40 cellular contexts compared by ENCODE assay signal in the genomic region with DNA sequence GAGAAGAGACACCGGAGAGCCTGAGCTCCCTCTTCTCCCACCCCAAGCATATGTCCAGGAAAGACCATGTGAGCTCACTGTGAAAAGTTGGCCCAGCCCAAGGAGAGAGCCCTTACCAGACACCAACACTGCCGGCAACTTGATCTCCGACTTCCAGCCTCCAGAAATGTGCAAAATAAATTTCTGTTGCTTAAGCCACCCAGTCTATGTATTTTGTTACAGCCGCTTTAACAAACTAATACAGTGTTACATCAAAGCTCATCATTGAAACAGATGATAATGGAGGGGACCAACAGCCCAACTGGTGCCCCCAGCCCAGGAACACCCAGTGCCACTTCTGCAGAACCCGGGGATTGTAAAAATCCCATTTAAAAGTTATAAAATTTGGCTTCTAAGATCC. TPM values are rescaled to one million over a fixed set of nuclear protein-coding genes. Genes with fewer than 3 reads are reported as not detected.
"Had no signal": no experiment of that assay in that cellular context is flagged by ENCODE, and none has a peak within 500 bp of the region (broad histone marks: within the 10 kb centered on the region; RNA-seq: fewer than 3 reads in every experiment).

No MANE protein-coding gene starts in this region.

- H3K9me3 Mint-ChIP-seq: activated B cell treated with CpG ODN at 0.5 μM for 24 hours; activated CD4-positive, alpha-beta T cell treated with anti-CD3 and anti-CD28 coated beads, Interleukin-2, amount 10 ng/mL, durations not matched to agents 24 days and 14 days; activated CD8-positive, alpha-beta T cell treated with anti-CD3 and anti-CD28 coated beads for 36 hours; activated naive CD4-positive, alpha-beta T cell treated with anti-CD3 and anti-CD28 coated beads for 36 hours; activated naive CD4-positive, alpha-beta T cell treated with anti-CD3 and anti-CD28 coated beads, Interleukin-2, amount 50 U/mL, for 72 hours; activated naive CD8-positive, alpha-beta T cell treated with anti-CD3 and anti-CD28 coated beads for 36 hours; activated T-cell treated with anti-CD3 and anti-CD28 coated beads, Interleukin-2, amount 50 U/mL, for 4 hours; activated T-cell treated with anti-CD3 and anti-CD28 coated beads, Interleukin-2, amount 50 U/mL, for 72 hours; activated T-helper 1 cell treated with anti-CD3 and anti-CD28 coated beads, Interleukin-12 subunit alpha, Interleukin-12 subunit beta, Interleukin-2, Interleukin-4 antibody, amounts not matched to agents 30 ng/mL and 10 ng/mL and 1 ng/mL, durations not matched to agents 14 hours and 24 hours and 36 hours; activated T-helper 17 cell treated with anti-CD3 and anti-CD28 coated beads, Interleukin-2, amount 50 U/mL, for 72 hours; central memory CD8-positive, alpha-beta T cell; T-helper 1 cell treated with Interleukin-12 subunit alpha and Interleukin-12 subunit beta and Interleukin-4 antibody, amounts not matched to agents 30 μg/mL and 1 μg/mL, for 36 hours; T-helper 2 cell treated with Interferon-gamma antibody and Interleukin-4, amounts not matched to agents 5 μg/mL and 100 μg/mL, for 36 hours had no signal

- H3K4me1 Mint-ChIP-seq: activated B cell treated with CpG ODN at 0.5 μM for 24 hours had no signal

- H3K4me3 Mint-ChIP-seq: activated B cell treated with CpG ODN at 0.5 μM for 24 hours; activated CD4-positive, alpha-beta T cell treated with anti-CD3 and anti-CD28 coated beads, Interleukin-2, amount 10 ng/mL, durations not matched to agents 24 days and 14 days; activated CD8-positive, alpha-beta T cell treated with anti-CD3 and anti-CD28 coated beads for 36 hours; activated naive CD4-positive, alpha-beta T cell treated with anti-CD3 and anti-CD28 coated beads for 36 hours; activated naive CD8-positive, alpha-beta T cell treated with anti-CD3 and anti-CD28 coated beads for 36 hours; activated T-cell treated with anti-CD3 and anti-CD28 coated beads, Interleukin-2, amount 50 U/mL, for 4 hours; activated T-cell treated with anti-CD3 and anti-CD28 coated beads, Interleukin-2, amount 50 U/mL, for 72 hours; activated T-helper 1 cell treated with anti-CD3 and anti-CD28 coated beads, Interleukin-12 subunit alpha, Interleukin-12 subunit beta, Interleukin-2, Interleukin-4 antibody, amounts not matched to agents 30 ng/mL and 10 ng/mL and 1 ng/mL, durations not matched to agents 14 hours and 24 hours and 36 hours; central memory CD8-positive, alpha-beta T cell; T-helper 1 cell treated with Interleukin-12 subunit alpha and Interleukin-12 subunit beta and Interleukin-4 antibody, amounts not matched to agents 30 μg/mL and 1 μg/mL, for 36 hours; T-helper 2 cell treated with Interferon-gamma antibody and Interleukin-4, amounts not matched to agents 5 μg/mL and 100 μg/mL, for 36 hours had no signal

- H3K4me3 ChIP-seq: adrenal gland, body of pancreas, cardiac muscle cell had no signal

- ATAC-seq: activated CD8-positive, alpha-beta T cell treated with anti-CD3 and anti-CD28 coated beads for 36 hours; activated naive CD4-positive, alpha-beta T cell treated with anti-CD3 and anti-CD28 coated beads, Interleukin-2, amount 50 U/mL, for 72 hours; activated T-cell treated with anti-CD3 and anti-CD28 coated beads, Interleukin-2, amount 50 U/mL, for 4 hours; activated T-cell treated with anti-CD3 and anti-CD28 coated beads, Interleukin-2, amount 50 U/mL, for 72 hours; activated T-helper 17 cell treated with anti-CD3 and anti-CD28 coated beads, Interleukin-2, amount 50 U/mL, for 72 hours; body of pancreas had no signal

- H3K36me3 Mint-ChIP-seq: activated naive CD4-positive, alpha-beta T cell treated with anti-CD3 and anti-CD28 coated beads, Interleukin-2, amount 50 U/mL, for 72 hours; activated naive CD8-positive, alpha-beta T cell treated with anti-CD3 and anti-CD28 coated beads for 36 hours had no signal

- H3K27me3 ChIP-seq: adrenal gland, body of pancreas, brain microvascular endothelial cell, cardiac muscle cell had no signal

- DNase-seq: activated B cell treated with CpG ODN at 0.5 μM for 24 hours; activated CD4-positive, alpha-beta T cell treated with anti-CD3 and anti-CD28 coated beads for 4 hours; activated CD4-positive, alpha-beta T cell treated with anti-CD3 and anti-CD28 coated beads, Interleukin-2, amount 10 ng/mL, durations not matched to agents 24 days and 14 days; activated CD4-positive, alpha-beta T cell treated with anti-CD3 and anti-CD28 coated beads, Interleukin-2, amount 50 U/mL, for 1 hour; activated CD4-positive, alpha-beta T cell treated with anti-CD3 and anti-CD28 coated beads, Interleukin-2, amount 50 U/mL, for 4 hours; activated CD4-positive, CD25-positive, alpha-beta regulatory T cell treated with anti-CD3 and anti-CD28 coated beads, Interleukin-2, amount 50 U/mL, for 72 hours; activated CD8-positive, alpha-beta memory T cell treated with anti-CD3 and anti-CD28 coated beads, Interleukin-2, amount 50 U/mL, for 4 hours; activated CD8-positive, alpha-beta T cell treated with anti-CD3 and anti-CD28 coated beads for 36 hours; activated effector memory CD4-positive, alpha-beta T cell treated with anti-CD3 and anti-CD28 coated beads, Interleukin-2, amount 50 U/mL, for 16 hours; activated gamma-delta T cell treated with Interleukin-2 at 50 U/mL for 16 hours; activated naive CD4-positive, alpha-beta T cell; activated naive CD4-positive, alpha-beta T cell treated with anti-CD3 and anti-CD28 coated beads for 36 hours; activated naive CD4-positive, alpha-beta T cell treated with anti-CD3 and anti-CD28 coated beads, Interleukin-2, amount 50 U/mL, for 16 hours; activated naive CD8-positive, alpha-beta T cell treated with anti-CD3 and anti-CD28 coated beads for 36 hours; activated T-cell treated with anti-CD3 and anti-CD28 coated beads for 4 hours; activated T-cell treated with anti-CD3 and anti-CD28 coated beads, Interleukin-2, amount 50 U/mL, for 1 hour; activated T-cell treated with anti-CD3 and anti-CD28 coated beads, Interleukin-2, amount 50 U/mL, for 4 hours; activated T-cell treated with anti-CD3 and anti-CD28 coated beads, Interleukin-2, amount 50 U/mL, for 72 hours; adrenal gland; amniotic stem cell; aorta; body of pancreas; brain microvascular endothelial cell; caudate nucleus; cerebellar nuclear complex; SW 1271; T-helper 1 cell; T-helper 2 cell; T-helper 9 cell had no signal

- H3K27ac ChIP-seq: adrenal gland, body of pancreas, brain microvascular endothelial cell, cardiac muscle cell, VCaP had no signal

- H3K27ac Mint-ChIP-seq: activated B cell treated with CpG ODN at 0.5 μM for 24 hours; activated CD4-positive, alpha-beta T cell treated with anti-CD3 and anti-CD28 coated beads, Interleukin-2, amount 10 ng/mL, durations not matched to agents 24 days and 14 days; activated CD8-positive, alpha-beta T cell treated with anti-CD3 and anti-CD28 coated beads for 36 hours; activated naive CD4-positive, alpha-beta T cell treated with anti-CD3 and anti-CD28 coated beads for 36 hours; activated naive CD8-positive, alpha-beta T cell treated with anti-CD3 and anti-CD28 coated beads for 36 hours; activated T-cell treated with anti-CD3 and anti-CD28 coated beads, Interleukin-2, amount 50 U/mL, for 72 hours; activated T-helper 1 cell treated with anti-CD3 and anti-CD28 coated beads, Interleukin-12 subunit alpha, Interleukin-12 subunit beta, Interleukin-2, Interleukin-4 antibody, amounts not matched to agents 30 ng/mL and 10 ng/mL and 1 ng/mL, durations not matched to agents 14 hours and 24 hours and 36 hours; T-helper 1 cell treated with Interleukin-12 subunit alpha and Interleukin-12 subunit beta and Interleukin-4 antibody, amounts not matched to agents 30 μg/mL and 1 μg/mL, for 36 hours; T-helper 2 cell treated with Interferon-gamma antibody and Interleukin-4, amounts not matched to agents 5 μg/mL and 100 μg/mL, for 36 hours had no signal

RNA-seq across cellular contexts. Expression of a gene that starts 18.9 kb away (rescaled TPM):
- total RNA-seq: activated B cell treated with CpG ODN at 0.5 μM for 24 hours; activated CD4-positive, alpha-beta T cell treated with anti-CD3 and anti-CD28 coated beads, Interleukin-2, amount 10 ng/mL, durations not matched to agents 24 days and 14 days; activated CD8-positive, alpha-beta T cell treated with anti-CD3 and anti-CD28 coated beads for 36 hours; activated naive CD4-positive, alpha-beta T cell treated with anti-CD3 and anti-CD28 coated beads for 36 hours; activated naive CD4-positive, alpha-beta T cell treated with anti-CD3 and anti-CD28 coated beads, Interleukin-2, amount 50 U/mL, for 72 hours; activated naive CD8-positive, alpha-beta T cell treated with anti-CD3 and anti-CD28 coated beads for 36 hours; activated T-cell treated with anti-CD3 and anti-CD28 coated beads, Interleukin-2, amount 50 U/mL, for 4 hours; activated T-cell treated with anti-CD3 and anti-CD28 coated beads, Interleukin-2, amount 50 U/mL, for 72 hours; activated T-helper 1 cell treated with anti-CD3 and anti-CD28 coated beads, Interleukin-12 subunit alpha, Interleukin-12 subunit beta, Interleukin-2, Interleukin-4 antibody, amounts not matched to agents 30 ng/mL and 10 ng/mL and 1 ng/mL, durations not matched to agents 14 hours and 24 hours and 36 hours; activated T-helper 17 cell treated with anti-CD3 and anti-CD28 coated beads, Interleukin-2, amount 50 U/mL, for 72 hours; adrenal gland; aorta; astrocyte; body of pancreas; bronchial epithelial cell; cardiac muscle cell; chondrocyte had no signal

RNA-seq across cellular contexts. Expression of a gene that starts 22.4 kb away (rescaled TPM):
- total RNA-seq: activated B cell treated with CpG ODN at 0.5 μM for 24 hours; activated CD4-positive, alpha-beta T cell treated with anti-CD3 and anti-CD28 coated beads, Interleukin-2, amount 10 ng/mL, durations not matched to agents 24 days and 14 days; activated CD8-positive, alpha-beta T cell treated with anti-CD3 and anti-CD28 coated beads for 36 hours; activated naive CD4-positive, alpha-beta T cell treated with anti-CD3 and anti-CD28 coated beads for 36 hours; activated naive CD4-positive, alpha-beta T cell treated with anti-CD3 and anti-CD28 coated beads, Interleukin-2, amount 50 U/mL, for 72 hours; activated naive CD8-positive, alpha-beta T cell treated with anti-CD3 and anti-CD28 coated beads for 36 hours; activated T-cell treated with anti-CD3 and anti-CD28 coated beads, Interleukin-2, amount 50 U/mL, for 4 hours; activated T-cell treated with anti-CD3 and anti-CD28 coated beads, Interleukin-2, amount 50 U/mL, for 72 hours; activated T-helper 1 cell treated with anti-CD3 and anti-CD28 coated beads, Interleukin-12 subunit alpha, Interleukin-12 subunit beta, Interleukin-2, Interleukin-4 antibody, amounts not matched to agents 30 ng/mL and 10 ng/mL and 1 ng/mL, durations not matched to agents 14 hours and 24 hours and 36 hours; activated T-helper 17 cell treated with anti-CD3 and anti-CD28 coated beads, Interleukin-2, amount 50 U/mL, for 72 hours; adrenal gland; aorta; astrocyte; body of pancreas; bronchial epithelial cell; cardiac muscle cell; chondrocyte had no signal

RNA-seq across cellular contexts. Expression of a gene that starts 38.4 kb away (rescaled TPM):
- total RNA-seq: activated B cell treated with CpG ODN at 0.5 μM for 24 hours; activated CD4-positive, alpha-beta T cell treated with anti-CD3 and anti-CD28 coated beads, Interleukin-2, amount 10 ng/mL, durations not matched to agents 24 days and 14 days; activated CD8-positive, alpha-beta T cell treated with anti-CD3 and anti-CD28 coated beads for 36 hours; activated naive CD4-positive, alpha-beta T cell treated with anti-CD3 and anti-CD28 coated beads for 36 hours; activated naive CD4-positive, alpha-beta T cell treated with anti-CD3 and anti-CD28 coated beads, Interleukin-2, amount 50 U/mL, for 72 hours; activated naive CD8-positive, alpha-beta T cell treated with anti-CD3 and anti-CD28 coated beads for 36 hours; activated T-cell treated with anti-CD3 and anti-CD28 coated beads, Interleukin-2, amount 50 U/mL, for 4 hours; activated T-cell treated with anti-CD3 and anti-CD28 coated beads, Interleukin-2, amount 50 U/mL, for 72 hours; activated T-helper 1 cell treated with anti-CD3 and anti-CD28 coated beads, Interleukin-12 subunit alpha, Interleukin-12 subunit beta, Interleukin-2, Interleukin-4 antibody, amounts not matched to agents 30 ng/mL and 10 ng/mL and 1 ng/mL, durations not matched to agents 14 hours and 24 hours and 36 hours; activated T-helper 17 cell treated with anti-CD3 and anti-CD28 coated beads, Interleukin-2, amount 50 U/mL, for 72 hours; adrenal gland; aorta; astrocyte; body of pancreas; bronchial epithelial cell; cardiac muscle cell; chondrocyte had no signal
